Comparison of ENCODE assay signal across 24 cellular contexts in genomic region chr2:171253900-171254447, GRCh38.
"Had no signal": no experiment of that assay in that cellular context is flagged by ENCODE, and none has a peak within 500 bp of the region (broad histone marks: within the 10 kb centered on the region; RNA-seq: fewer than 3 reads in every experiment).

No MANE protein-coding gene starts in this region.

- H3K27me3 ChIP-seq: adrenal gland, ascending aorta, brain microvascular endothelial cell, esophagus squamous epithelium, gastrocnemius medialis, thyroid gland had no signal

- ATAC-seq: activated T-helper 17 cell treated with anti-CD3 and anti-CD28 coated beads, Interleukin-2, amount 50 U/mL, for 72 hours; gastrocnemius medialis; left cardiac atrium; stimulated activated naive CD8-positive, alpha-beta T cell treated with anti-CD3 and anti-CD28 coated beads, Interleukin-15, Interleukin-2, amounts not matched to agents 100 U/mL and 50 U/mL, for 24 hours; T-cell; WTC11 had no signal

- H3K9me3 Mint-ChIP-seq: activated naive CD4-positive, alpha-beta T cell treated with anti-CD3 and anti-CD28 coated beads, Interleukin-2, amount 50 U/mL, for 72 hours; activated T-cell treated with anti-CD3 and anti-CD28 coated beads, Interleukin-2, amount 50 U/mL, for 24 hours; memory B cell; T-cell had no signal

- H3K27me3 Mint-ChIP-seq: activated T-cell treated with anti-CD3 and anti-CD28 coated beads, Interleukin-2, amount 50 U/mL, for 24 hours; activated T-helper 17 cell treated with anti-CD3 and anti-CD28 coated beads, Interleukin-2, amount 50 U/mL, for 72 hours; memory B cell; T-cell had no signal

- H3K27ac ChIP-seq: adrenal gland, ascending aorta, brain microvascular endothelial cell, esophagus squamous epithelium, gastrocnemius medialis, heart right ventricle, thyroid gland had no signal

- H3K36me3 ChIP-seq: adrenal gland, ascending aorta, brain microvascular endothelial cell, esophagus squamous epithelium, gastrocnemius medialis, heart right ventricle, thyroid gland had no signal

- H3K4me1 Mint-ChIP-seq: nephron progenitor cell had no signal

- H3K9me3 ChIP-seq: adrenal gland, ascending aorta, gastrocnemius medialis, thyroid gland had no signal

- DNase-seq: activated CD8-positive, alpha-beta memory T cell treated with anti-CD3 and anti-CD28 coated beads for 24 hours; activated CD8-positive, alpha-beta memory T cell treated with anti-CD3 and anti-CD28 coated beads, Interleukin-2, amount 50 U/mL, for 4 hours; activated T-cell treated with anti-CD3 and anti-CD28 coated beads, Interleukin-2, amount 50 U/mL, for 24 hours; adrenal gland; brain microvascular endothelial cell; central memory CD4-positive, alpha-beta T cell; effector memory CD4-positive, alpha-beta T cell; esophagus squamous epithelium; gastrocnemius medialis; heart right ventricle; left cardiac atrium; nephron progenitor cell; occipital lobe; stimulated activated CD4-positive, alpha-beta T cell treated with anti-CD3 and anti-CD28 coated beads, Interleukin-4, amount 100 ng/mL, for 24 hours; stimulated activated naive CD8-positive, alpha-beta T cell treated with anti-CD3 and anti-CD28 coated beads, Interleukin-15, Interleukin-2, amounts not matched to agents 100 U/mL and 50 U/mL, for 24 hours; substantia nigra; T-cell; thyroid gland had no signal

- H3K36me3 Mint-ChIP-seq: activated naive CD4-positive, alpha-beta T cell treated with anti-CD3 and anti-CD28 coated beads, Interleukin-2, amount 50 U/mL, for 72 hours; memory B cell; T-cell had no signal

- H3K27ac Mint-ChIP-seq: activated naive CD4-positive, alpha-beta T cell treated with anti-CD3 and anti-CD28 coated beads, Interleukin-2, amount 50 U/mL, for 72 hours; activated T-cell treated with anti-CD3 and anti-CD28 coated beads, Interleukin-2, amount 50 U/mL, for 24 hours; activated T-helper 17 cell treated with anti-CD3 and anti-CD28 coated beads, Interleukin-2, amount 50 U/mL, for 72 hours; memory B cell; nephron progenitor cell; T-cell; T-helper 2 cell treated with Interferon-gamma antibody and Interleukin-4, amounts not matched to agents 5 μg/mL and 100 μg/mL, for 36 hours; WTC11 had no signal

- H3K4me3 ChIP-seq: adrenal gland, ascending aorta, esophagus squamous epithelium, gastrocnemius medialis, heart right ventricle, thyroid gland had no signal

- H3K4me3 Mint-ChIP-seq: activated T-cell treated with anti-CD3 and anti-CD28 coated beads, Interleukin-2, amount 50 U/mL, for 24 hours; activated T-helper 17 cell treated with anti-CD3 and anti-CD28 coated beads, Interleukin-2, amount 50 U/mL, for 72 hours; memory B cell; nephron progenitor cell; T-cell; T-helper 2 cell treated with Interferon-gamma antibody and Interleukin-4, amounts not matched to agents 5 μg/mL and 100 μg/mL, for 36 hours; WTC11 had no signal

- H3K4me1 ChIP-seq: adrenal gland, ascending aorta, esophagus squamous epithelium, gastrocnemius medialis, thyroid gland had no signal
